ENCODE assay signal across 28 cellular contexts in genomic region chr1:3064296-3064850, GRCh38. TPM values are rescaled to one million over a fixed set of nuclear protein-coding genes. Genes with fewer than 3 reads are reported as not detected.
A peak's percentile ranks its signal among the peaks of the same experiment; 100 is the strongest.
DNase-seq lines count a peak whose midpoint lies in the region; ATAC-seq, FAIRE-seq and TF ChIP-seq lines count a peak whose summit lies in the region.
"Had no signal": no experiment of that assay in that cellular context is flagged by ENCODE, and none has a peak within 500 bp of the region (broad histone marks: within the 10 kb centered on the region; RNA-seq: fewer than 3 reads in every experiment).

No MANE protein-coding gene starts in this region.

- H3K27ac ChIP-seq in right lobe of liver: no peak overlapping the region
- no peak overlapping the region for H3K27ac ChIP-seq in HepG2 (ENCODE audit: extremely low read length, insufficient read depth, low read length)
- H3K27ac ChIP-seq in iPS-18a (ENCODE audit: low read length): no peak overlapping the region
- H3K27ac ChIP-seq in uterus: no peak overlapping the region
- H3K27ac ChIP-seq in foreskin keratinocyte: no peak overlapping the region
- no peak overlapping the region for H3K27ac ChIP-seq in transverse colon
- H3K27ac ChIP-seq: BLaER1 treated with 17β-estradiol and CSF1 and Interleukin-3, amounts not matched to agents 10 nM and 100 nM; colonic mucosa; esophagus squamous epithelium; gastrocnemius medialis; SJCRH30 had no signal

- H2AFZ ChIP-seq in HepG2 (ENCODE audit: low read length): no peak overlapping the region

- H3K27me3 ChIP-seq in right lobe of liver: peaks cover 0 to 38% of the 10 kb centered on the region in 2 donors
- H3K27me3 ChIP-seq in HepG2 (ENCODE audit: control insufficient read depth in 1 of 2, insufficient read depth in 2 of 2, low read length in 2 of 2): peaks cover 8 to 41% of the 10 kb centered on the region in 2 experiments; a peak in 4 of 5 replicates
- peaks cover 95% of the 10 kb centered on the region for H3K27me3 ChIP-seq in iPS-18a (ENCODE audit: control insufficient read depth, insufficient read depth, low read length)
- H3K27me3 ChIP-seq in uterus: peaks cover 28 to 64% of the 10 kb centered on the region in 2 donors
- peaks cover 78% of the 10 kb centered on the region for H3K27me3 ChIP-seq in foreskin keratinocyte
- peaks cover 89% of the 10 kb centered on the region for H3K27me3 ChIP-seq in transverse colon

- peak overlapping the region; percentile 14 for H3K4me3 Mint-ChIP-seq in progenitor cell of endocrine pancreas (ENCODE audit: low read depth)
- H3K4me3 Mint-ChIP-seq: activated naive CD4-positive, alpha-beta T cell treated with anti-CD3 and anti-CD28 coated beads, Interleukin-2, amount 10 ng/mL, durations not matched to agents 7 days and 5 days; activated T-cell treated with anti-CD3 and anti-CD28 coated beads, Interleukin-2, amount 50 U/mL, for 72 hours; T-cell had no signal

- DNase-seq in right lobe of liver (peak in 2 of 3 donors; percentile 25 to 37), HepG2 (ENCODE audit: low spot score) (no peak), progenitor cell of endocrine pancreas (ENCODE audit: low spot score, unreplicated experiment) (no peak), uterus (no peak), NCI-H1436 (lab: John Stamatoyannopoulos, UW) (no peak), foreskin keratinocyte (no peak), transverse colon (no peak)
- DNase-seq: activated CD4-positive, alpha-beta T cell treated with anti-CD3 and anti-CD28 coated beads for 1 hour; activated T-cell treated with anti-CD3 and anti-CD28 coated beads, Interleukin-2, amount 50 U/mL, for 72 hours; amniotic stem cell; colonic mucosa; esophagus squamous epithelium; gastrocnemius medialis; hypothalamus; Kasumi-1; mammary epithelial cell; NCI-H187; NCI-H524 treated with DMSO at 0.1 percent for 48 hours; NK-92 treated with Interleukin-12 subunit alpha and Interleukin-12 subunit beta, amount 100 ng/mL, for 24 hours; nucleus accumbens; SJCRH30; T-cell had no signal

- POLR2A ChIA-PET in HepG2 (lab: Yijun Ruan, JAX): no interaction called here

- TF ChIP-seq CTCF in right lobe of liver (IDR thresholded peaks at IDR 0.05) (no peak), HepG2 (CRISPR knock-in tag; IDR thresholded peaks at IDR 0.05) (no peak), progenitor cell of endocrine pancreas (IDR thresholded peaks at IDR 0.05; ENCODE audit: unreplicated experiment) (no peak), uterus (IDR thresholded peaks at IDR 0.05) (no peak), foreskin keratinocyte (conservative IDR thresholded peaks at IDR 0.05) (no peak), transverse colon (IDR thresholded peaks at IDR 0.05) (no peak)

- FAIRE-seq in HepG2 (lab: Jason Lieb, UNC): no peak
- FAIRE-seq: GM12891, keratinocyte, urothelium cell line had no signal

- no peaks in the 10 kb centered on the region for H4K20me1 ChIP-seq in HepG2 (ENCODE audit: insufficient read depth, low read length)

- intact Hi-C loops in right lobe of liver (cut with DNase I): no loop called here
- intact Hi-C loops in HepG2 (cut with micrococcal nuclease; ENCODE audit: unreplicated experiment): loop anchor here (2.0 kb wide), 1 partner anchor 220 kb away; no protein-coding TSS in a partner anchor
- intact Hi-C loops in uterus (cut with DNase I; ENCODE audit: low total_unique reads): no loop called here
- intact Hi-C loops in transverse colon (cut with DNase I; ENCODE audit: low total_unique reads): no loop called here

- H3K4me1 Mint-ChIP-seq in progenitor cell of endocrine pancreas (ENCODE audit: low read depth): peaks cover 17% of the 10 kb centered on the region

- H3K79me2 ChIP-seq in HepG2 (ENCODE audit: insufficient read depth, low read length): no peaks in the 10 kb centered on the region

- no peaks in the 10 kb centered on the region for H3K9me3 ChIP-seq in right lobe of liver
- H3K9me3 ChIP-seq in HepG2 (ENCODE audit: low read length): no peaks in the 10 kb centered on the region
- no peaks in the 10 kb centered on the region for H3K9me3 ChIP-seq in iPS-18a (ENCODE audit: control insufficient read depth, low read depth, low read length)
- no peaks in the 10 kb centered on the region for H3K9me3 ChIP-seq in uterus
- no peaks in the 10 kb centered on the region for H3K9me3 ChIP-seq in transverse colon
- H3K9me3 ChIP-seq: BLaER1 treated with 17β-estradiol and CSF1 and Interleukin-3, amounts not matched to agents 10 nM and 100 nM; colonic mucosa; esophagus squamous epithelium; gastrocnemius medialis; SJCRH30 had no signal

- no peak overlapping the region for H3K27ac Mint-ChIP-seq in progenitor cell of endocrine pancreas
- H3K27ac Mint-ChIP-seq: activated naive CD4-positive, alpha-beta T cell treated with anti-CD3 and anti-CD28 coated beads, Interleukin-2, amount 10 ng/mL, durations not matched to agents 7 days and 5 days; activated T-cell treated with anti-CD3 and anti-CD28 coated beads, Interleukin-2, amount 50 U/mL, for 72 hours; T-cell had no signal

- TF ChIP-seq EP300 in HepG2 (IDR thresholded peaks at IDR 0.05; ENCODE audit: low read depth in 2 of 2, low read length in 2 of 2) (no peak), HepG2 (CRISPR knock-in tag; IDR thresholded peaks at IDR 0.05; ENCODE audit: borderline replicate concordance) (no peak), transverse colon (IDR thresholded peaks at IDR 0.05; ENCODE audit: low read depth) (no peak)

- H3K27me3 Mint-ChIP-seq in progenitor cell of endocrine pancreas: peaks cover 10% of the 10 kb centered on the region

- H3K36me3 ChIP-seq in right lobe of liver (no peaks in the 10 kb centered on the region), HepG2 (replicated peaks in 1 of 2; ENCODE audit: control insufficient read depth in 1 of 2, insufficient read depth in 2 of 2, low read length in 2 of 2) (no peaks in the 10 kb centered on the region), iPS-18a (ENCODE audit: control insufficient read depth, low read depth, low read length) (no peaks in the 10 kb centered on the region), uterus (no peaks in the 10 kb centered on the region), transverse colon (no peaks in the 10 kb centered on the region)
- H3K36me3 ChIP-seq: BLaER1 treated with 17β-estradiol and CSF1 and Interleukin-3, amounts not matched to agents 10 nM and 100 nM; colonic mucosa; esophagus squamous epithelium; gastrocnemius medialis; SJCRH30 had no signal

- TF ChIP-seq RAD21 in HepG2 (CRISPR knock-in tag; IDR thresholded peaks at IDR 0.05): no peak

- no peak for TF ChIP-seq POLR2A in right lobe of liver (IDR thresholded peaks at IDR 0.05)
- no peak for TF ChIP-seq POLR2A in HepG2 (IDR thresholded peaks at IDR 0.05; ENCODE audit: insufficient read depth in 1 of 2, low read depth in 2 of 2, low read length in 2 of 2)
- TF ChIP-seq POLR2A in uterus (IDR thresholded peaks at IDR 0.05): no peak
- TF ChIP-seq POLR2A in transverse colon (IDR thresholded peaks at IDR 0.05): no peak

- H3K9me3 Mint-ChIP-seq in progenitor cell of endocrine pancreas (ENCODE audit: low read depth): no peaks in the 10 kb centered on the region
- H3K9me3 Mint-ChIP-seq: activated naive CD4-positive, alpha-beta T cell treated with anti-CD3 and anti-CD28 coated beads, Interleukin-2, amount 10 ng/mL, durations not matched to agents 7 days and 5 days; activated T-cell treated with anti-CD3 and anti-CD28 coated beads, Interleukin-2, amount 50 U/mL, for 72 hours; T-cell had no signal

- H3K4me2 ChIP-seq in HepG2 (ENCODE audit: low read depth, low read length): no peak overlapping the region
- H3K4me2 ChIP-seq: BLaER1 treated with 17β-estradiol and CSF1 and Interleukin-3, amounts not matched to agents 10 nM and 100 nM had no signal

- H3K4me3 ChIP-seq in right lobe of liver (no peak overlapping the region), HepG2 (replicated peaks in 1 of 3; ENCODE audit: insufficient read depth in 1 of 3, low read depth in 2 of 3, low read length in 3 of 3) (peak overlapping the region in 1 of 3 experiments; percentile 41; a peak in 1 of 6 replicates), iPS-18a (ENCODE audit: low read length) (peak overlapping the region; percentile 42), uterus (no peak overlapping the region), transverse colon (no peak overlapping the region)
- H3K4me3 ChIP-seq: BLaER1 treated with 17β-estradiol and CSF1 and Interleukin-3, amounts not matched to agents 10 nM and 100 nM; colonic mucosa; SJCRH30 had no signal

- no TSS peak for BruUV-seq in HepG2 (replicated peaks; lab: Mats Ljungman, UMichigan)

- H3K36me3 Mint-ChIP-seq in progenitor cell of endocrine pancreas (ENCODE audit: insufficient read depth): peaks cover 6% of the 10 kb centered on the region
- H3K36me3 Mint-ChIP-seq: T-cell had no signal

- H3K9ac ChIP-seq in HepG2 (ENCODE audit: insufficient read depth, low read depth, low read length) (no peak overlapping the region), iPS-18a (ENCODE audit: low read length) (no peak overlapping the region)
- H3K9ac ChIP-seq: BLaER1 treated with 17β-estradiol and CSF1 and Interleukin-3, amounts not matched to agents 10 nM and 100 nM had no signal

- no peak for ATAC-seq in right lobe of liver
- ATAC-seq in HepG2: no peak
- ATAC-seq in foreskin keratinocyte: no peak
- ATAC-seq: activated T-cell treated with anti-CD3 and anti-CD28 coated beads, Interleukin-2, amount 50 U/mL, for 72 hours; gastrocnemius medialis; T-cell had no signal

- WGBS in right lobe of liver (ENCODE audit: insufficient coverage, low coverage, low lambda C conversion rate, missing lambda C conversion rate): no CpG with 5 or more reads among the region's 17 CpGs
- 51% methylated on average over 4 of the region's 17 CpGs for WGBS in HepG2 (ENCODE audit: low lambda C conversion rate)
- 71% methylated on average over 17 of the region's 17 CpGs; no CpG with 5 or more reads in 1 of the 2 donors for WGBS in transverse colon (ENCODE audit: low coverage in 1 of 2), 2 donors

- CTCF ChIA-PET in HepG2 (lab: Yijun Ruan, JAX; ENCODE audit: low intra/inter-chr PET ratio, low total read pairs): no interaction called here

- in situ Hi-C loops in HepG2 (cut with HindIII; ENCODE audit: extremely low pct_ligation_motif_present, low pct_unique_long_range_greater_than_20kb) (loop anchor here (25.0 kb wide), 1 partner anchor 223 kb away; no protein-coding TSS in a partner anchor), transverse colon (cut with MboI; ENCODE audit: low pct_ligation_motif_present in 1 of 4, low pct_unique_long_range_greater_than_20kb in 1 of 4, low sequenced_read_pairs in 3 of 4) (no loop called here)

- H3K4me1 ChIP-seq in right lobe of liver: peaks cover 0 to 16% (median 3%) of the 10 kb centered on the region in 4 donors
- peaks cover 24% of the 10 kb centered on the region for H3K4me1 ChIP-seq in HepG2 (ENCODE audit: insufficient read depth, low read length)
- peaks cover 12% of the 10 kb centered on the region for H3K4me1 ChIP-seq in iPS-18a (ENCODE audit: control insufficient read depth, low read depth, low read length)
- peaks cover 0 to 18% of the 10 kb centered on the region in 2 donors for H3K4me1 ChIP-seq in uterus
- H3K4me1 ChIP-seq in foreskin keratinocyte: no peaks in the 10 kb centered on the region
- H3K4me1 ChIP-seq in transverse colon: peaks cover 19 to 36% (median 21%) of the 10 kb centered on the region in 4 donors
- H3K4me1 ChIP-seq: colonic mucosa, SJCRH30 had no signal

RNA-seq across cellular contexts. Expression of gene PRDM16, which starts 4.6 kb away (rescaled TPM):
- total RNA-seq in right lobe of liver: under 1 TPM; 0.06 to 0.75 (median 0.28) TPM
- total RNA-seq in HepG2 (2016; rRNA removed; fragmentation: Illumina TruSeq; extraction: Trizol): 0.13 and 0.15 TPM in 2 replicates
- total RNA-seq in HepG2 (2016; cell fraction: cytosol; rRNA removed; fragmentation: Illumina TruSeq; extraction: Trizol; ENCODE audit: low read depth): under 0.01 and 0.35 TPM in 2 replicates
- total RNA-seq in HepG2 (2016; cell fraction: insoluble cytoplasmic fraction; rRNA removed; fragmentation: Illumina TruSeq; extraction: Trizol): 0.21 and 0.24 TPM in 2 replicates
- 0.19 and 0.24 TPM in 2 replicates for total RNA-seq in HepG2 (2016; cell fraction: membrane; rRNA removed; fragmentation: Illumina TruSeq; extraction: Trizol)
- total RNA-seq in HepG2 (2016; cell fraction: nucleus; rRNA removed; fragmentation: Illumina TruSeq; extraction: Trizol): 0.12 and 1.1 TPM in 2 replicates
- polyA plus RNA-seq in HepG2 (2011; rRNA removed): 0.81 and 1.5 TPM in 2 replicates
- polyA plus RNA-seq in HepG2 (2011; cell fraction: cytosol; rRNA removed): 0.96 and 1.0 TPM in 2 replicates
- 5.9 and 6.8 TPM in 2 replicates for polyA plus RNA-seq in HepG2 (2011; cell fraction: nucleus; rRNA removed)
- 1.7 and 1.8 TPM in 2 replicates for polyA plus RNA-seq in HepG2 (2012)
- polyA plus RNA-seq in HepG2 (2016; cell fraction: cytosol; fragmentation: Illumina TruSeq; extraction: Trizol; ENCODE audit: low read depth): not detected in 2 replicates
- polyA plus RNA-seq in HepG2 (2016; cell fraction: insoluble cytoplasmic fraction; fragmentation: Illumina TruSeq; extraction: Trizol; ENCODE audit: low read depth): 0.15 and 0.46 TPM in 2 replicates
- polyA plus RNA-seq in HepG2 (2016; cell fraction: membrane; fragmentation: Illumina TruSeq; extraction: Trizol; ENCODE audit: low read depth): 0.13 TPM in 1 of 2 replicates, not detected in the other
- polyA plus RNA-seq in HepG2 (2016; cell fraction: nucleus; fragmentation: Illumina TruSeq; extraction: Trizol; ENCODE audit: insufficient read depth, low read depth): 0.34 and 0.47 TPM in 2 replicates
- polyA minus RNA-seq in HepG2 (2011; rRNA and poly(A)+ RNA removed; ENCODE audit: low replicate concordance): 0.40 TPM in 1 of 2 replicates, not detected in the other
- polyA minus RNA-seq in HepG2 (2011; cell fraction: cytosol; rRNA and poly(A)+ RNA removed): 0.79 and 1.1 TPM in 2 replicates
- 2.1 and 2.4 TPM in 2 replicates for polyA minus RNA-seq in HepG2 (2011; cell fraction: nucleus; rRNA and poly(A)+ RNA removed)
- 68.7 and 69.1 TPM in 2 replicates for total RNA-seq in progenitor cell of endocrine pancreas
- 1 to 10 TPM in 1 of 4 donors, under 1 TPM in 2, not detected in 1; 0.26 to 7.7 (median 0.35) TPM for total RNA-seq in uterus
- total RNA-seq in foreskin keratinocyte: 0.04 TPM in 1 of 2 replicates, not detected in the other
- 0.06 and 0.09 TPM in 2 replicates for polyA plus RNA-seq in foreskin keratinocyte
- total RNA-seq in transverse colon: under 1 TPM in 2 of 4 donors, not detected in 2; 0.41 to 0.95 TPM
- total RNA-seq: mammary epithelial cell had no signal

RNA-seq across cellular contexts. Expression of gene ACTRT2, which starts 43.1 kb away (rescaled TPM):
- total RNA-seq in right lobe of liver: not detected
- total RNA-seq in HepG2 (2016; rRNA removed; fragmentation: Illumina TruSeq; extraction: Trizol): not detected in 2 replicates
- total RNA-seq in HepG2 (2016; cell fraction: cytosol; rRNA removed; fragmentation: Illumina TruSeq; extraction: Trizol; ENCODE audit: low read depth): not detected in 2 replicates
- total RNA-seq in HepG2 (2016; cell fraction: insoluble cytoplasmic fraction; rRNA removed; fragmentation: Illumina TruSeq; extraction: Trizol): not detected in 2 replicates
- total RNA-seq in HepG2 (2016; cell fraction: membrane; rRNA removed; fragmentation: Illumina TruSeq; extraction: Trizol): not detected in 2 replicates
- total RNA-seq in HepG2 (2016; cell fraction: nucleus; rRNA removed; fragmentation: Illumina TruSeq; extraction: Trizol): not detected in 2 replicates
- polyA plus RNA-seq in HepG2 (2011; rRNA removed): not detected in 2 replicates
- polyA plus RNA-seq in HepG2 (2011; cell fraction: cytosol; rRNA removed): not detected in 2 replicates
- polyA plus RNA-seq in HepG2 (2011; cell fraction: nucleus; rRNA removed): not detected in 2 replicates
- polyA plus RNA-seq in HepG2 (2012): not detected in 2 replicates
- not detected in 2 replicates for polyA plus RNA-seq in HepG2 (2016; cell fraction: cytosol; fragmentation: Illumina TruSeq; extraction: Trizol; ENCODE audit: low read depth)
- polyA plus RNA-seq in HepG2 (2016; cell fraction: insoluble cytoplasmic fraction; fragmentation: Illumina TruSeq; extraction: Trizol; ENCODE audit: low read depth): not detected in 2 replicates
- polyA plus RNA-seq in HepG2 (2016; cell fraction: membrane; fragmentation: Illumina TruSeq; extraction: Trizol; ENCODE audit: low read depth): not detected in 2 replicates
- not detected in 2 replicates for polyA plus RNA-seq in HepG2 (2016; cell fraction: nucleus; fragmentation: Illumina TruSeq; extraction: Trizol; ENCODE audit: insufficient read depth, low read depth)
- polyA minus RNA-seq in HepG2 (2011; rRNA and poly(A)+ RNA removed; ENCODE audit: low replicate concordance): not detected in 2 replicates
- not detected in 2 replicates for polyA minus RNA-seq in HepG2 (2011; cell fraction: cytosol; rRNA and poly(A)+ RNA removed)
- not detected in 2 replicates for polyA minus RNA-seq in HepG2 (2011; cell fraction: nucleus; rRNA and poly(A)+ RNA removed)
- 0.20 TPM in 1 of 2 replicates, not detected in the other for total RNA-seq in progenitor cell of endocrine pancreas
- not detected for total RNA-seq in uterus
- not detected in 2 replicates for total RNA-seq in foreskin keratinocyte
- polyA plus RNA-seq in foreskin keratinocyte: not detected in 2 replicates
- total RNA-seq in transverse colon: not detected
- total RNA-seq: activated T-cell treated with anti-CD3 and anti-CD28 coated beads, Interleukin-2, amount 50 U/mL, for 72 hours; colonic mucosa; esophagus squamous epithelium; gastrocnemius medialis; mammary epithelial cell; SJCRH30; T-cell had no signal
- polyA plus RNA-seq: keratinocyte, mammary epithelial cell had no signal

Comparison
In these comparisons a context has a peak if more than half of its experiments do, and no peak if none do; other contexts are left out.
1. DNase-seq: peak in right lobe of liver (2 of 3); none in HepG2 (single experiment), progenitor cell of endocrine pancreas (single experiment), uterus (0 of 2), NCI-H1436 (single experiment), foreskin keratinocyte (0 of 2) and transverse colon (single experiment).